9 cellular contexts compared by ENCODE assay signal in the genomic region with DNA sequence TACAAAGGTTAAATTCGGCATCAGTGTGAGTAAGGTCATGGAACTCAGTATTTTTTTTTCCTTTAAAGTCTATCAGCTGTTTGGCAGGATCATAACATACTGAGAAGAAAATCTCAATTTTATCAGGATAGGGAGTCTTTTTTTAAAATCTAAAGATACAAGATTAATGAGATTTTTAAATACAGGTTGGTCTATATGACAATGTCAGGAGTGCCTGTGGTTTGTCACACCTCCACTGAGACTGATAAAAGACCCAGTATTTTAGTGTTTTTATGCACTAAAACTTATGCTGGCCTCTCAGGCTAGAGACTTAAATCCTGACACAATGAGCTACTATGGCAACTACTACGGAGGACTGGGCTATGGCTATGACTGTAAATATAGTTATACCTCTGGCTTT. TPM values are rescaled to one million over a fixed set of nuclear protein-coding genes. Genes with fewer than 3 reads are reported as not detected.
"Had no signal": no experiment of that assay in that cellular context is flagged by ENCODE, and none has a peak within 500 bp of the region (broad histone marks: within the 10 kb centered on the region; RNA-seq: fewer than 3 reads in every experiment).

KRTAP20-3 (plus strand) TSS at position 301 of the 400 bp plus-strand sequence.

- H3K4me3 ChIP-seq: GM12878 had no signal

- FAIRE-seq: G401.6, GM12878, GM12891, GM12892, GM18507, GM19239 had no signal

- DNase-seq: GDM1, GF-D8 had no signal

- ATAC-seq: GM12878 had no signal

RNA-seq across cellular contexts. Expression of gene KRTAP20-3, which starts in this region (rescaled TPM):
- total RNA-seq: G401, GM12878 had no signal
